ENCODE assay signal across 10 cellular contexts in genomic region chr1:154423303-154423987, GRCh38.
DNase-seq lines count a peak whose midpoint lies in the region; ATAC-seq lines count a peak whose summit lies in the region.
"Had no signal": no experiment of that assay in that cellular context is flagged by ENCODE, and none has a peak within 500 bp of the region (broad histone marks: within the 10 kb centered on the region; RNA-seq: fewer than 3 reads in every experiment).

No MANE protein-coding gene starts in this region.

- ATAC-seq in HG02610 (IDR thresholded peaks at IDR 0.05; ENCODE audit: unreplicated experiment) = no peak
- ATAC-seq in GM21737 (IDR thresholded peaks at IDR 0.05; ENCODE audit: unreplicated experiment) = no peak

- DNase-seq in NOMO-1 treated with DMSO at 0.1 percent for 48 hours (lab: John Stamatoyannopoulos, UW; ENCODE audit: unreplicated experiment) (peak; percentile 11), NOMO-1 treated with dmso at 0.1 percent for 144 hours (lab: John Stamatoyannopoulos, UW; ENCODE audit: unreplicated experiment) (no peak), iPS-NIHi11 (ENCODE audit: low spot score) (peak; percentile 48), DMS79 (lab: John Stamatoyannopoulos, UW) (no peak)
- DNase-seq in activated T-helper 9 cell treated with anti-CD3 and anti-CD28 coated beads, Interleukin-2, amount 50 U/mL, for 16 hours (ENCODE audit: low read depth) = peak; percentile 24
- DNase-seq in stimulated activated CD4-positive, alpha-beta T cell treated with anti-CD3 and anti-CD28 coated beads, Interleukin-4, amount 100 ng/mL, for 4 hours = peak; percentile 44 to 77
- DNase-seq: 8988T, NCI-H510A had no signal

Comparison
In these comparisons a context has a peak if more than half of its experiments do, and no peak if none do; other contexts are left out.
1. DNase-seq: peak in NOMO-1 treated with DMSO at 0.1 percent for 48 hours (single experiment), activated T-helper 9 cell treated with anti-CD3 and anti-CD28 coated beads, Interleukin-2, amount 50 U/mL, for 16 hours (single experiment), iPS-NIHi11 (single experiment) and stimulated activated CD4-positive, alpha-beta T cell treated with anti-CD3 and anti-CD28 coated beads, Interleukin-4, amount 100 ng/mL, for 4 hours (2 of 2); none in NOMO-1 treated with dmso at 0.1 percent for 144 hours (single experiment) and DMS79 (single experiment).